In the genomic region with DNA sequence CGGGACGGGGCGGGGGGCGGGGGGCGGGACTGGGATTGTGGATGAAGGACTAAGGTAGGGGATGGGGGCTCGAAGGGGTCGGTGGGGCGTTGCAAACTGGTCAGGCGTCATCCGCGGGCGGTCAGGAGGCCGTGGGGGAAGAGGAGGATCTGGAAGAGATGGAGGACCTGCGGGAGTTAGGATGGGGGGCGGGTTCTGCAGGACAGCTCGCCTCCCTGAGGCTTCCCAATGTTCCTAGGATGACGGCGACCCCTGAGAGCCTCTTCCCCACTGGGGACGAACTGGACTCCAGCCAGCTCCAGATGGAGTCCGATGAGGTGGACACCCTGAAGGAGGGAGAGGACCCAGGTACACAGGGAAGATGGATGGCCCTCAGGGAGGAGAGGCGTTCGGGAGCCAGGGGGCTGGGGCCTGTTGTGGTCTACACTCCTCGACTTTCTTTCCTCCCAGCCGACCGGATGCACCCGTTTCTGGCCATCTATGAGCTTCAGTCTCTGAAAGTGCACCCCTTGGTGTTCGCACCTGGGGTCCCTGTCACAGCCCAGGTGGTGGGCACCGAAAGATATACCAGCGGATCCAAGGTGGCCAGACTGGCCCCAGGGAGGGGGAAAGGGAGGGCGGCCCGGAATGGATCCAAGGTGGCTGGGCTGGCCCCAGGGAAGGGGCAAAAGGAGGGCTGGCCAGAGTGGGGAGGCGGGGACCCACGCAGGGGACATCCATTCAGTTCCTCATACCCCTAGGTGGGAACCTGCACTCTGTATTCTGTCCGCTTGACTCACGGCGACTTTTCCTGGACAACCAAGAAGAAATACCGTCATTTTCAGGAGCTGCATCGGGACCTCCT, we compare ENCODE assay signal across 9 cellular contexts. TPM values are rescaled to one million over a fixed set of nuclear protein-coding genes. Genes with fewer than 3 reads are reported as not detected.
A peak's percentile ranks its signal among the peaks of the same experiment; 100 is the strongest.
DNase-seq lines count a peak whose midpoint lies in the region; ATAC-seq and TF ChIP-seq lines count a peak whose summit lies in the region.
"Had no signal": no experiment of that assay in that cellular context is flagged by ENCODE, and none has a peak within 500 bp of the region (broad histone marks: within the 10 kb centered on the region; RNA-seq: fewer than 3 reads in every experiment).

No MANE protein-coding gene starts in this region.

- TF ChIP-seq CTCF in Caco-2 (IDR thresholded peaks at IDR 0.05; ENCODE audit: insufficient read depth in 1 of 2, low read depth in 1 of 2, low read length in 1 of 2, severe bottlenecking in 1 of 2, unreplicated experiment in 1 of 2), result no peak
- no peak for TF ChIP-seq CTCF in fibroblast of pulmonary artery (IDR thresholded peaks at IDR 0.05; ENCODE audit: low read length, missing control alignments)
- no peak for TF ChIP-seq CTCF in osteocyte (IDR thresholded peaks at IDR 0.05)

- H3K4me1 ChIP-seq in Caco-2, result no peaks in the 10 kb centered on the region

- H3K4me3 Mint-ChIP-seq in Caco-2 (ENCODE audit: unreplicated experiment), result peak overlapping the region; percentile 74
- H3K4me3 Mint-ChIP-seq in osteocyte (ENCODE audit: unreplicated experiment), result peak overlapping the region; percentile 79

- no peak overlapping the region for H3K27ac Mint-ChIP-seq in Caco-2 (ENCODE audit: unreplicated experiment)
- peak overlapping the region; percentile 44 for H3K27ac Mint-ChIP-seq in osteocyte (ENCODE audit: unreplicated experiment)

- H3K9ac ChIP-seq in SK-N-MC (ENCODE audit: insufficient read length), result peak overlapping the region; percentile 67

- POLR2A ChIA-PET in Caco-2 (lab: Charles Lee), result no interaction called here

- CTCF ChIA-PET in Caco-2 (lab: Charles Lee), result no interaction called here

- H3K27ac ChIP-seq in SK-N-MC, result no peak overlapping the region

- no peaks in the 10 kb centered on the region for H3K27me3 ChIP-seq in Caco-2 (replicated peaks; ENCODE audit: control insufficient read depth, insufficient read depth, low read length)

- no peak for DNase-seq in Caco-2
- no peak for DNase-seq in SK-N-MC (ENCODE audit: low read depth, low spot score)
- no peak for DNase-seq in fibroblast of pulmonary artery (ENCODE audit: low read depth)
- DNase-seq in osteocyte (ENCODE audit: extremely low spot score, unreplicated experiment), result no peak
- no peak for DNase-seq in NCI-H2196 treated with DMSO at 0.1 percent for 48 hours (lab: John Stamatoyannopoulos, UW; ENCODE audit: unreplicated experiment)

- H3K36me3 ChIP-seq in Caco-2 (ENCODE audit: control insufficient read depth, insufficient read depth, low read length) (no peaks in the 10 kb centered on the region), SK-N-MC (ENCODE audit: insufficient read depth, low read length) (no peaks in the 10 kb centered on the region)

- no peak for ATAC-seq in GM19328 (IDR thresholded peaks at IDR 0.05; ENCODE audit: unreplicated experiment)
- no peak for ATAC-seq in HG03095 (IDR thresholded peaks at IDR 0.05; ENCODE audit: unreplicated experiment)
- ATAC-seq in GM19023 (IDR thresholded peaks at IDR 0.05; ENCODE audit: unreplicated experiment), result no peak

- intact Hi-C loops in Caco-2 (cut with micrococcal nuclease; ENCODE audit: unreplicated experiment), result no loop called here

- TSS peak; percentile 29 for BruUV-seq in Caco-2 (replicated peaks; lab: Mats Ljungman, UMichigan)

- H3K36me3 Mint-ChIP-seq in Caco-2 (ENCODE audit: insufficient read depth, unreplicated experiment) (peaks cover 20% of the 10 kb centered on the region), osteocyte (ENCODE audit: unreplicated experiment) (peaks cover 13% of the 10 kb centered on the region)

- no peaks in the 10 kb centered on the region for H3K27me3 Mint-ChIP-seq in Caco-2 (ENCODE audit: insufficient read depth, unreplicated experiment)
- no peaks in the 10 kb centered on the region for H3K27me3 Mint-ChIP-seq in osteocyte (ENCODE audit: unreplicated experiment)

- H3K4me3 ChIP-seq in Caco-2 (ENCODE audit: low read depth, low read length) (peak overlapping the region; percentile 57), SK-N-MC (peak overlapping the region; percentile 75), fibroblast of pulmonary artery (replicated peaks; ENCODE audit: low read depth, low read length) (peak overlapping the region; percentile 70)

- H3K9me3 ChIP-seq in Caco-2 (no peaks in the 10 kb centered on the region), SK-N-MC (ENCODE audit: low read depth, low read length) (no peaks in the 10 kb centered on the region)

- H3K4me1 Mint-ChIP-seq in Caco-2 (ENCODE audit: low read depth, unreplicated experiment) (no peaks in the 10 kb centered on the region), osteocyte (ENCODE audit: unreplicated experiment) (peaks cover 21% of the 10 kb centered on the region)

- H3K9me3 Mint-ChIP-seq in Caco-2 (ENCODE audit: unreplicated experiment) (no peaks in the 10 kb centered on the region), osteocyte (ENCODE audit: unreplicated experiment) (no peaks in the 10 kb centered on the region)

RNA-seq across cellular contexts. Expression of gene PLD2, which starts 0.8 kb away (rescaled TPM):
- 46.5 and 47.2 TPM in 2 replicates for total RNA-seq in Caco-2 (2022)
- total RNA-seq in osteocyte, result 49.3 and 52.2 TPM in 2 replicates

RNA-seq across cellular contexts. Expression of gene PSMB6, which starts 11.8 kb away (rescaled TPM):
- total RNA-seq in Caco-2 (2022), result 133 and 136 TPM in 2 replicates
- 119 TPM in 2 replicates for total RNA-seq in osteocyte

RNA-seq across cellular contexts. Expression of gene GLTPD2, which starts 19.0 kb away (rescaled TPM):
- total RNA-seq in Caco-2 (2022) (11.8 and 15.6 TPM in 2 replicates), osteocyte (not detected in 2 replicates)
- total RNA-seq: H4 had no signal

RNA-seq across cellular contexts. Expression of gene VMO1, which starts 21.6 kb away (rescaled TPM):
- total RNA-seq in Caco-2 (2022), result 0.54 TPM in 1 of 2 replicates, not detected in the other
- total RNA-seq in osteocyte, result 1.9 and 2.4 TPM in 2 replicates
- total RNA-seq: H4 had no signal
